Comparison of ENCODE assay signal across 8 cellular contexts in genomic region chr5:136058031-136058971, GRCh38. TPM values are rescaled to one million over a fixed set of nuclear protein-coding genes. Genes with fewer than 3 reads are reported as not detected.
A peak's percentile ranks its signal among the peaks of the same experiment; 100 is the strongest.
DNase-seq lines count a peak whose midpoint lies in the region; ATAC-seq, FAIRE-seq and TF ChIP-seq lines count a peak whose summit lies in the region.

No MANE protein-coding gene starts in this region.

- H4K8ac ChIP-seq in trophoblast cell (ENCODE audit: low read depth, low read length) = peak overlapping the region; percentile 17

- peaks cover 9% of the 10 kb centered on the region for H3K79me1 ChIP-seq in trophoblast cell (ENCODE audit: low read length)

- peak overlapping the region; percentile 30 for H3K14ac ChIP-seq in trophoblast cell (ENCODE audit: low read length)

- no peak overlapping the region for H3K4ac ChIP-seq in trophoblast cell (ENCODE audit: low read depth, low read length)

- no peaks in the 10 kb centered on the region for H3K79me2 ChIP-seq in trophoblast cell (ENCODE audit: control insufficient read depth, insufficient read depth, low read length, poor library complexity)

- WGBS in trophoblast cell (ENCODE audit: extremely low coverage, insufficient coverage, insufficient read length) = no CpG with 5 or more reads among the region's 10 CpGs

- H3K9ac ChIP-seq in trophoblast cell (ENCODE audit: low read length) = no peak overlapping the region

- H2BK5ac ChIP-seq in trophoblast cell (ENCODE audit: low read depth, low read length, poor library complexity) = peak overlapping the region; percentile 59

- peaks cover 77 to 90% of the 10 kb centered on the region in 2 experiments for H3K36me3 ChIP-seq in trophoblast cell (ENCODE audit: control insufficient read depth in 1 of 2, insufficient read depth in 2 of 2, low read length in 2 of 2)

- DNase-seq in EH (ENCODE audit: low read depth) (peak; percentile 99), RCC 7860 (ENCODE audit: low spot score) (peak; percentile 100), fibroblast of pulmonary artery (ENCODE audit: low read depth) (peak; percentile 99), trophoblast cell (peak; percentile 92 to 94), NCI-H1105 treated with DMSO at 0.1 percent for 48 hours (lab: John Stamatoyannopoulos, UW) (no peak), LoVo (ENCODE audit: low spot score) (no peak)
- DNase-seq in activated T-cell treated with anti-CD3 and anti-CD28 coated beads, Interleukin-2, amount 50 U/mL, for 48 hours = no peak

- H3K4me2 ChIP-seq in trophoblast cell (ENCODE audit: low read length) = peak overlapping the region; percentile 8

- no peak overlapping the region for H4K12ac ChIP-seq in trophoblast cell (ENCODE audit: low read depth, low read length)

- no peak overlapping the region for H3K23ac ChIP-seq in trophoblast cell (ENCODE audit: low read length)

- H3K18ac ChIP-seq in trophoblast cell (ENCODE audit: low read length) = no peak overlapping the region

- H2AFZ ChIP-seq in trophoblast cell (ENCODE audit: insufficient read depth, low read length, poor library complexity) = no peak overlapping the region

- H3K9me3 ChIP-seq in trophoblast cell (ENCODE audit: insufficient read depth, low read depth, low read length) = no peaks in the 10 kb centered on the region

- no peak overlapping the region for H2BK12ac ChIP-seq in trophoblast cell (ENCODE audit: low read length)

- peak overlapping the region; percentile 71 for H4K91ac ChIP-seq in trophoblast cell (ENCODE audit: low read depth, low read length)

- peak overlapping the region; percentile 89 for H3K27ac ChIP-seq in trophoblast cell (ENCODE audit: low read depth, low read length)

- no peak overlapping the region for H2AK5ac ChIP-seq in trophoblast cell (ENCODE audit: low read length)

- peaks cover 21 to 34% of the 10 kb centered on the region in 2 experiments for H3K4me1 ChIP-seq in trophoblast cell (ENCODE audit: control insufficient read depth in 1 of 2, insufficient read depth in 2 of 2, low read length in 2 of 2)

- H3K4me3 ChIP-seq in fibroblast of pulmonary artery (replicated peaks; ENCODE audit: low read depth, low read length) = no peak overlapping the region
- H3K4me3 ChIP-seq in trophoblast cell (ENCODE audit: low read depth, low read length) = no peak overlapping the region

- no peaks in the 10 kb centered on the region for H3K27me3 ChIP-seq in trophoblast cell (ENCODE audit: insufficient read depth, low read length)

- TF ChIP-seq CTCF in fibroblast of pulmonary artery (IDR thresholded peaks at IDR 0.05; ENCODE audit: low read length, missing control alignments) = peak; percentile 63

- no peak overlapping the region for H2BK120ac ChIP-seq in trophoblast cell (ENCODE audit: insufficient read depth, low read length, poor library complexity)

- FAIRE-seq in RCC 7860 (lab: Jason Lieb, UNC) = peak; percentile 99

- ATAC-seq in GM21360 (IDR thresholded peaks at IDR 0.05; ENCODE audit: unreplicated experiment) = no peak

RNA-seq across cellular contexts. Expression of gene TGFBI, which starts 29.5 kb away (rescaled TPM):
- polyA plus RNA-seq in trophoblast cell (2013) = 3,939 and 3,953 TPM in 2 replicates

Comparison
In these comparisons a context has a peak if more than half of its experiments do, and no peak if none do; other contexts are left out.
1. DNase-seq: peak in EH (single experiment), RCC 7860 (single experiment), fibroblast of pulmonary artery (single experiment) and trophoblast cell (2 of 2); none in NCI-H1105 treated with DMSO at 0.1 percent for 48 hours (single experiment), activated T-cell treated with anti-CD3 and anti-CD28 coated beads, Interleukin-2, amount 50 U/mL, for 48 hours (0 of 2) and LoVo (single experiment).